In genomic region chr10:14838582-14839304, GRCh38 we compare ENCODE assay signal across 8 cellular contexts. TPM values are rescaled to one million over a fixed set of nuclear protein-coding genes. Genes with fewer than 3 reads are reported as not detected.
DNase-seq lines count a peak whose midpoint lies in the region; ATAC-seq, FAIRE-seq and TF ChIP-seq lines count a peak whose summit lies in the region.

No MANE protein-coding gene starts in this region.

- no peak for TF ChIP-seq EP300 in GM12878 (IDR thresholded peaks at IDR 0.05; ENCODE audit: borderline replicate concordance in 1 of 2, control insufficient read depth in 1 of 2, low read depth in 2 of 2, low read length in 2 of 2)

- H3K4me1 ChIP-seq in SJSA1 (replicated peaks) = peaks cover 10% of the 10 kb centered on the region
- H3K4me1 ChIP-seq in GM12878 (ENCODE audit: control insufficient read depth, insufficient read depth, low read length) = peaks cover 7% of the 10 kb centered on the region; the same call in 1 of the 2 replicates
- peaks cover 4% of the 10 kb centered on the region; the same call in 1 of the 2 replicates for H3K4me1 ChIP-seq in iPS-20b (ENCODE audit: insufficient read depth, low read length)
- peaks cover 6% of the 10 kb centered on the region for H3K4me1 ChIP-seq in skeletal muscle satellite cell (ENCODE audit: control insufficient read depth, insufficient read depth, low read length)

- H3K27ac ChIP-seq in SJSA1 (peak overlapping the region; percentile 93), GM12878 (ENCODE audit: control insufficient read depth, insufficient read depth) (peak overlapping the region; percentile 96), iPS-20b (ENCODE audit: low read length) (peak overlapping the region; percentile 26)

- in situ Hi-C loops in GM12878 (cut with MboI) = no loop called here

- SMC1A ChIA-PET in GM12878 (lab: Charles Lee; ENCODE audit: uncharacterized antibody, unreplicated experiment) = interaction anchor here (0.8 to 3.7 kb wide), 17 partner anchors 12 to 302 kb away, joined by 3 to 33 read pairs (median 7); partner anchors contain the start of genes DCLRE1C and SUV39H2

- H3K27me3 ChIP-seq in SJSA1 (replicated peaks) = no peaks in the 10 kb centered on the region
- H3K27me3 ChIP-seq in GM12878 (replicated peaks in 1 of 2; ENCODE audit: control insufficient read depth in 2 of 2, insufficient read depth in 2 of 2, low read length in 1 of 2) = no peaks in the 10 kb centered on the region
- H3K27me3 ChIP-seq in iPS-20b (ENCODE audit: insufficient read depth, low read length) = no peaks in the 10 kb centered on the region
- no peaks in the 10 kb centered on the region for H3K27me3 ChIP-seq in skeletal muscle satellite cell (ENCODE audit: control insufficient read depth, insufficient read depth, low read length)

- no peak for TF ChIP-seq CTCF in GM12878 (IDR thresholded peaks at IDR 0.05 in 2 of 3, conservative IDR thresholded peaks at IDR 0.05 in 1 of 3; ENCODE audit: control insufficient read depth in 2 of 3, extremely low read depth in 1 of 3, insufficient read depth in 1 of 3, low read depth in 3 of 3, low read length in 3 of 3)

- no peak for FAIRE-seq in GM12878 (lab: Jason Lieb, UNC)

- H3K9me3 ChIP-seq in SJSA1 (replicated peaks) (no peaks in the 10 kb centered on the region), GM12878 (replicated peaks; ENCODE audit: control insufficient read depth, insufficient read depth, low read length) (no peaks in the 10 kb centered on the region), iPS-20b (ENCODE audit: insufficient read depth, low read depth, low read length) (no peaks in the 10 kb centered on the region), skeletal muscle satellite cell (replicated peaks; ENCODE audit: low read length) (no peaks in the 10 kb centered on the region)

- peak; percentile 78 for DNase-seq in ELF-1 (ENCODE audit: low read depth, low spot score)
- peak; percentile 47 to 51 for DNase-seq in SJSA1 (ENCODE audit: low read depth in 1 of 2, low spot score in 2 of 2)
- DNase-seq in GM12878 (ENCODE audit: low read depth, low spot score) = no peak
- no peak for DNase-seq in GOT3 (lab: John Stamatoyannopoulos, UW)

- ATAC-seq in HG02642 (IDR thresholded peaks at IDR 0.05; ENCODE audit: poor library complexity, unreplicated experiment) = peak; percentile 12
- ATAC-seq in GM12878 = peak; percentile 54
- no peak for ATAC-seq in HG03378 (IDR thresholded peaks at IDR 0.05; ENCODE audit: unreplicated experiment)

- H3K4me2 ChIP-seq in GM12878 (ENCODE audit: control insufficient read depth, insufficient read depth) (peak overlapping the region; percentile 79), skeletal muscle satellite cell (ENCODE audit: low read length) (peak overlapping the region; percentile 93)

- no peak for TF ChIP-seq RAD21 in GM12878 (IDR thresholded peaks at IDR 0.05; ENCODE audit: insufficient read depth, low read depth, low read length)

- no peak for TF ChIP-seq POLR2A in GM12878 (IDR thresholded peaks at IDR 0.05; ENCODE audit: low read depth, low read length)

- H3K36me3 ChIP-seq in SJSA1 (peaks cover 48% of the 10 kb centered on the region), GM12878 (ENCODE audit: control insufficient read depth in 2 of 2, insufficient read depth in 2 of 2, low read length in 1 of 2) (peaks cover 3 to 20% of the 10 kb centered on the region in 2 experiments), iPS-20b (ENCODE audit: insufficient read depth, low read depth, low read length) (peaks cover 38% of the 10 kb centered on the region), skeletal muscle satellite cell (ENCODE audit: insufficient read depth, low read length) (peaks cover 35% of the 10 kb centered on the region)

- H3K4me3 ChIP-seq in SJSA1 (peak overlapping the region; percentile 93), GM12878 (peak overlapping the region; percentile 92), iPS-20b (ENCODE audit: low read length) (peak overlapping the region; percentile 97), skeletal muscle satellite cell (ENCODE audit: low read length) (peak overlapping the region; percentile 98)

- peak overlapping the region; percentile 98 for H2AFZ ChIP-seq in GM12878 (ENCODE audit: control insufficient read depth, low read depth, low read length)

- H3K9ac ChIP-seq in GM12878 (ENCODE audit: control insufficient read depth, insufficient read depth, low read length) = peak overlapping the region; percentile 99
- peak overlapping the region; percentile 90 for H3K9ac ChIP-seq in iPS-20b (ENCODE audit: low read depth, low read length)
- peak overlapping the region; percentile 99 for H3K9ac ChIP-seq in skeletal muscle satellite cell (ENCODE audit: low read depth, low read length)

- WGBS in GM12878 (ENCODE audit: insufficient coverage, insufficient replicate concordance, low lambda C conversion rate, missing lambda C conversion rate) = 1% methylated on average over 42 of the region's 60 CpGs

- no TSS peak for BruUV-seq in GM12878 (replicated peaks; lab: Mats Ljungman, UMichigan)

- no peaks in the 10 kb centered on the region for H4K20me1 ChIP-seq in GM12878 (ENCODE audit: control insufficient read depth, insufficient read depth)

- H3K79me2 ChIP-seq in GM12878 (ENCODE audit: control insufficient read depth, insufficient read depth, low read length) = peaks cover 29% of the 10 kb centered on the region

- CTCF ChIA-PET in GM12878 (lab: Yijun Ruan, JAX) = interaction anchor here (0.7 to 3.9 kb wide), 13 partner anchors 12 to 339 kb away, joined by 3 to 44 read pairs (median 13); partner anchors contain the start of gene SUV39H2

- RAD21 ChIA-PET in GM12878 (lab: Charles Lee; ENCODE audit: unreplicated experiment) = interaction anchor here (0.7 to 2.6 kb wide), 23 partner anchors 9 to 341 kb away, joined by 3 to 24 read pairs (median 5); partner anchors contain the start of genes DCLRE1C, MEIG1 and SUV39H2

- POLR2A ChIA-PET in GM12878 (lab: Charles Lee) = interaction anchor here (0.8 to 3.4 kb wide), 12 partner anchors 19 to 301 kb away, joined by 3 to 18 read pairs (median 4); partner anchors contain the start of genes DCLRE1C, MEIG1 and SUV39H2

- intact Hi-C loops in GM12878 (cut with micrococcal nuclease; ENCODE audit: unreplicated experiment) = loop anchor here (5.0 kb wide), 4 partner anchors 39 to 341 kb away; partner anchors contain the start of genes DCLRE1C and SUV39H2

RNA-seq across cellular contexts. Expression of gene HSPA14, which starts 0.6 kb away (rescaled TPM):
- total RNA-seq in SJSA1 (2014; rRNA removed; shearing (Covaris generic)) = 36.5 and 40.4 TPM in 2 replicates
- total RNA-seq in GM12878 (2013; cell fraction: nucleolus; rRNA removed) = 12.4 and 14.7 TPM in 2 replicates
- total RNA-seq in GM12878 (2014; rRNA removed) = 28.0 and 30.9 TPM in 2 replicates
- total RNA-seq in GM12878 (2014; rRNA removed; fragmentation: Illumina TruSeq; extraction: Trizol) = 32.9 and 35.5 TPM in 2 replicates
- 24.5 and 26.6 TPM in 2 replicates for total RNA-seq in GM12878 (2021)
- 12.9 TPM for polyA plus RNA-seq in GM12878 (2011; ENCODE audit: low read depth)
- polyA plus RNA-seq in GM12878 (2011; rRNA removed) = 33.1 and 50.3 TPM in 2 replicates
- 11.7 and 13.7 TPM in 2 replicates for polyA plus RNA-seq in GM12878 (2011; cell fraction: cytosol; rRNA removed)
- 22.9 and 25.2 TPM in 2 replicates for polyA plus RNA-seq in GM12878 (2011; cell fraction: nucleus; rRNA removed)
- 15.4 and 15.5 TPM in 2 replicates for polyA plus RNA-seq in GM12878 (2012)
- polyA plus RNA-seq in GM12878 (2014; fragmentation: Illumina TruSeq; extraction: Trizol) = 31.3 and 34.6 TPM in 2 replicates
- 10 to 100 TPM; 44.1 to 46.4 TPM for polyA plus RNA-seq in GM12878 (2014; fragmentation: Nextera tagmentation; extraction: Ambion mirVana)
- polyA plus RNA-seq in GM12878 (2014; rRNA removed) = 27.3 and 32.3 TPM in 2 replicates
- 10 to 100 TPM; 53.1 to 56.1 TPM for polyA plus RNA-seq in GM12878 (2016; fragmentation: Nextera tagmentation; extraction: Ambion mirVana)
- polyA minus RNA-seq in GM12878 (2011; rRNA and poly(A)+ RNA removed) = 8.8 and 12.3 TPM in 2 replicates
- 3.9 and 7.0 TPM in 2 replicates for polyA minus RNA-seq in GM12878 (2011; cell fraction: cytosol; rRNA and poly(A)+ RNA removed)
- polyA minus RNA-seq in GM12878 (2011; cell fraction: nucleus; rRNA and poly(A)+ RNA removed) = 5.2 and 6.4 TPM in 2 replicates
- 16.6 and 21.3 TPM in 2 replicates for total RNA-seq in skeletal muscle satellite cell (2012; rRNA removed)

RNA-seq across cellular contexts. Expression of gene MSANTD7, which starts 0.6 kb away (rescaled TPM):
- total RNA-seq in SJSA1 (2014; rRNA removed; shearing (Covaris generic)) = 18.2 and 25.7 TPM in 2 replicates
- 34.4 and 35.8 TPM in 2 replicates for total RNA-seq in GM12878 (2013; cell fraction: nucleolus; rRNA removed)
- total RNA-seq in GM12878 (2014; rRNA removed) = 22.8 and 27.9 TPM in 2 replicates
- total RNA-seq in GM12878 (2014; rRNA removed; fragmentation: Illumina TruSeq; extraction: Trizol) = 19.3 and 19.7 TPM in 2 replicates
- total RNA-seq in GM12878 (2021) = 20.1 and 20.6 TPM in 2 replicates
- polyA plus RNA-seq in GM12878 (2011; ENCODE audit: low read depth) = 7.0 TPM
- 13.5 and 15.5 TPM in 2 replicates for polyA plus RNA-seq in GM12878 (2011; rRNA removed)
- polyA plus RNA-seq in GM12878 (2011; cell fraction: cytosol; rRNA removed) = 8.0 and 9.5 TPM in 2 replicates
- 9.2 and 11.5 TPM in 2 replicates for polyA plus RNA-seq in GM12878 (2011; cell fraction: nucleus; rRNA removed)
- polyA plus RNA-seq in GM12878 (2012) = 7.7 and 8.2 TPM in 2 replicates
- 18.9 and 19.3 TPM in 2 replicates for polyA plus RNA-seq in GM12878 (2014; fragmentation: Illumina TruSeq; extraction: Trizol)
- 1 to 10 TPM; 3.5 to 4.5 TPM for polyA plus RNA-seq in GM12878 (2014; fragmentation: Nextera tagmentation; extraction: Ambion mirVana)
- polyA plus RNA-seq in GM12878 (2014; rRNA removed) = 13.5 and 14.0 TPM in 2 replicates
- polyA plus RNA-seq in GM12878 (2016; fragmentation: Nextera tagmentation; extraction: Ambion mirVana) = 10 to 100 TPM; 17.8 to 19.1 TPM
- polyA minus RNA-seq in GM12878 (2011; rRNA and poly(A)+ RNA removed) = 24.8 and 25.1 TPM in 2 replicates
- 11.2 and 13.0 TPM in 2 replicates for polyA minus RNA-seq in GM12878 (2011; cell fraction: cytosol; rRNA and poly(A)+ RNA removed)
- 19.0 and 33.1 TPM in 2 replicates for polyA minus RNA-seq in GM12878 (2011; cell fraction: nucleus; rRNA and poly(A)+ RNA removed)
- 19.5 and 21.2 TPM in 2 replicates for total RNA-seq in skeletal muscle satellite cell (2012; rRNA removed)

RNA-seq across cellular contexts. Expression of gene CDNF, which starts 0.9 kb away (rescaled TPM):
- 0.29 and 0.38 TPM in 2 replicates for total RNA-seq in SJSA1 (2014; rRNA removed; shearing (Covaris generic))
- 0.56 and 1.9 TPM in 2 replicates for total RNA-seq in GM12878 (2013; cell fraction: nucleolus; rRNA removed)
- total RNA-seq in GM12878 (2014; rRNA removed) (0.98 and 1.9 TPM in 2 replicates), GM12878 (2014; rRNA removed; fragmentation: Illumina TruSeq; extraction: Trizol) (1.0 and 1.2 TPM in 2 replicates), GM12878 (2021) (0.43 and 1.0 TPM in 2 replicates)
- polyA plus RNA-seq in GM12878 (2011; ENCODE audit: low read depth) = 2.2 TPM
- polyA plus RNA-seq in GM12878 (2011; rRNA removed) (0.81 TPM in 2 replicates), GM12878 (2014; fragmentation: Illumina TruSeq; extraction: Trizol) (0.73 and 2.3 TPM in 2 replicates), GM12878 (2014; fragmentation: Nextera tagmentation; extraction: Ambion mirVana) (under 1 TPM; 0.08 to 0.29 TPM), GM12878 (2014; rRNA removed) (1.2 and 2.7 TPM in 2 replicates), GM12878 (2016; fragmentation: Nextera tagmentation; extraction: Ambion mirVana) (under 1 TPM; 0.48 to 0.54 TPM)
- 0.31 and 0.32 TPM in 2 replicates for polyA plus RNA-seq in GM12878 (2011; cell fraction: cytosol; rRNA removed)
- polyA plus RNA-seq in GM12878 (2011; cell fraction: nucleus; rRNA removed) = 0.66 TPM in 1 of 2 replicates, not detected in the other
- polyA plus RNA-seq in GM12878 (2012) = 0.94 and 1.3 TPM in 2 replicates
- polyA minus RNA-seq in GM12878 (2011; rRNA and poly(A)+ RNA removed) = not detected in 2 replicates
- not detected in 2 replicates for polyA minus RNA-seq in GM12878 (2011; cell fraction: cytosol; rRNA and poly(A)+ RNA removed)
- polyA minus RNA-seq in GM12878 (2011; cell fraction: nucleus; rRNA and poly(A)+ RNA removed) = not detected in 2 replicates
- total RNA-seq in skeletal muscle satellite cell (2012; rRNA removed) = 0.44 and 0.51 TPM in 2 replicates

RNA-seq across cellular contexts. Expression of gene SUV39H2, which starts 39.9 kb away (rescaled TPM):
- total RNA-seq in SJSA1 (2014; rRNA removed; shearing (Covaris generic)) = 45.1 and 46.0 TPM in 2 replicates
- total RNA-seq in GM12878 (2013; cell fraction: nucleolus; rRNA removed) = 50.3 and 53.7 TPM in 2 replicates
- 24.3 and 27.6 TPM in 2 replicates for total RNA-seq in GM12878 (2014; rRNA removed)
- 32.3 and 32.6 TPM in 2 replicates for total RNA-seq in GM12878 (2014; rRNA removed; fragmentation: Illumina TruSeq; extraction: Trizol)
- 25.8 and 26.9 TPM in 2 replicates for total RNA-seq in GM12878 (2021)
- polyA plus RNA-seq in GM12878 (2011; ENCODE audit: low read depth) = 10.0 TPM
- polyA plus RNA-seq in GM12878 (2011; rRNA removed) = 26.1 and 43.4 TPM in 2 replicates
- polyA plus RNA-seq in GM12878 (2011; cell fraction: cytosol; rRNA removed) = 10.1 and 15.2 TPM in 2 replicates
- polyA plus RNA-seq in GM12878 (2011; cell fraction: nucleus; rRNA removed) = 12.7 and 16.4 TPM in 2 replicates
- polyA plus RNA-seq in GM12878 (2012) = 11.1 and 13.8 TPM in 2 replicates
- 41.1 and 45.0 TPM in 2 replicates for polyA plus RNA-seq in GM12878 (2014; fragmentation: Illumina TruSeq; extraction: Trizol)
- polyA plus RNA-seq in GM12878 (2014; fragmentation: Nextera tagmentation; extraction: Ambion mirVana) = 10 to 100 TPM; 26.5 to 40.3 TPM
- polyA plus RNA-seq in GM12878 (2014; rRNA removed) = 17.9 and 27.4 TPM in 2 replicates
- 10 to 100 TPM; 33.7 to 36.4 TPM for polyA plus RNA-seq in GM12878 (2016; fragmentation: Nextera tagmentation; extraction: Ambion mirVana)
- polyA minus RNA-seq in GM12878 (2011; rRNA and poly(A)+ RNA removed) = 16.2 and 29.9 TPM in 2 replicates
- 11.0 and 14.3 TPM in 2 replicates for polyA minus RNA-seq in GM12878 (2011; cell fraction: cytosol; rRNA and poly(A)+ RNA removed)
- polyA minus RNA-seq in GM12878 (2011; cell fraction: nucleus; rRNA and poly(A)+ RNA removed) = 9.2 and 16.4 TPM in 2 replicates
- total RNA-seq in skeletal muscle satellite cell (2012; rRNA removed) = 18.1 and 23.3 TPM in 2 replicates

Comparison
In these comparisons a context has a peak if more than half of its experiments do, and no peak if none do; other contexts are left out.
1. DNase-seq: peak in ELF-1 (single experiment) and SJSA1 (2 of 2); none in GM12878 (single experiment) and GOT3 (single experiment).
2. H3K27ac ChIP-seq: peak in every context shown above with its lines; median percentile 96 in GM12878; 93 in SJSA1; 26 in iPS-20b.
3. Peak in every context shown above with its lines, with median percentiles within 50 percentile points of each other: H3K4me3 ChIP-seq and H3K9ac ChIP-seq.